Comparison of ENCODE assay signal across 17 cellular contexts in genomic region chr1:3315399-3315798, GRCh38.
DNase-seq lines count a peak whose midpoint lies in the region; ATAC-seq, FAIRE-seq and TF ChIP-seq lines count a peak whose summit lies in the region.
"Had no signal": no experiment of that assay in that cellular context is flagged by ENCODE, and none has a peak within 500 bp of the region (broad histone marks: within the 10 kb centered on the region; RNA-seq: fewer than 3 reads in every experiment).

No MANE protein-coding gene starts in this region.

- TF ChIP-seq CTCF in GM23338 (conservative IDR thresholded peaks at IDR 0.05; ENCODE audit: low read depth in 2 of 2) = no peak
- TF ChIP-seq CTCF in H1 (IDR thresholded peaks at IDR 0.05; ENCODE audit: control extremely low read depth in 1 of 3, insufficient read depth in 1 of 3, low read depth in 1 of 3, low read length in 3 of 3) = no peak
- TF ChIP-seq CTCF in nephron progenitor cell (IDR thresholded peaks at IDR 0.05) = no peak
- TF ChIP-seq CTCF in right atrium auricular region (IDR thresholded peaks at IDR 0.05) = no peak

- no peak overlapping the region for H3K23ac ChIP-seq in H1 (ENCODE audit: insufficient read length)

- intact Hi-C loops in CD4-positive, alpha-beta memory T cell (cut with micrococcal nuclease) = no loop called here

- H3K9me3 ChIP-seq in CD4-positive, alpha-beta memory T cell (ENCODE audit: control insufficient read depth in 1 of 2, low read length in 2 of 2) = peaks cover 0 to 5% of the 10 kb centered on the region in 2 donors
- H3K9me3 ChIP-seq in H1 (ENCODE audit: insufficient read depth in 2 of 2, low read depth in 1 of 2, low read length in 1 of 2) = no peaks in the 10 kb centered on the region
- H3K9me3 ChIP-seq in right atrium auricular region = no peaks in the 10 kb centered on the region

- no peak overlapping the region for H4K8ac ChIP-seq in H1 (ENCODE audit: extremely low read depth, insufficient read depth, low read length)

- H3K4me3 Mint-ChIP-seq in CD4-positive, alpha-beta memory T cell = no peak overlapping the region
- H3K4me3 Mint-ChIP-seq in GM23338 (peak overlapping the region; percentile 25; the same call in 1 of the 3 replicates), nephron progenitor cell (peak overlapping the region; percentile 70)
- H3K4me3 Mint-ChIP-seq: stimulated activated naive CD8-positive, alpha-beta T cell treated with anti-CD3 and anti-CD28 coated beads, Interleukin-15, amount 100 ng/mL, for 72 hours had no signal

- H3K27me3 ChIP-seq in CD4-positive, alpha-beta memory T cell (ENCODE audit: insufficient read depth, low read length) = peaks cover 3% of the 10 kb centered on the region
- no peaks in the 10 kb centered on the region for H3K27me3 ChIP-seq in GM23338 (ENCODE audit: insufficient read depth)
- peaks cover 0 to 41% (median 25%) of the 10 kb centered on the region in 4 experiments; a peak in 4 of 7 replicates for H3K27me3 ChIP-seq in H1 (replicated peaks in 1 of 4; ENCODE audit: control insufficient read depth in 3 of 4, extremely low read depth in 1 of 4, insufficient read depth in 3 of 4, low read length in 3 of 4)
- H3K27me3 ChIP-seq in right atrium auricular region = no peaks in the 10 kb centered on the region

- ATAC-seq in GM23338 = no peak
- ATAC-seq: left lobe of liver; stimulated activated naive CD8-positive, alpha-beta T cell treated with anti-CD3 and anti-CD28 coated beads, Interleukin-15, amount 100 ng/mL, for 72 hours had no signal

- H3K9me2 ChIP-seq in GM23338 (ENCODE audit: insufficient read depth) = no peaks in the 10 kb centered on the region

- H2BK5ac ChIP-seq in H1 (ENCODE audit: low read depth, low read length) = no peak overlapping the region

- H2BK20ac ChIP-seq in H1 (ENCODE audit: low read length) = no peak overlapping the region

- no peaks in the 10 kb centered on the region for H3K36me3 Mint-ChIP-seq in CD4-positive, alpha-beta memory T cell
- no peaks in the 10 kb centered on the region for H3K36me3 Mint-ChIP-seq in GM23338 (ENCODE audit: low read depth)
- no peaks in the 10 kb centered on the region for H3K36me3 Mint-ChIP-seq in nephron progenitor cell (ENCODE audit: low read depth)

- H3K27ac Mint-ChIP-seq in CD4-positive, alpha-beta memory T cell = peak overlapping the region in 5 of 7 donors; percentile 22 to 53 (median 36)
- no peak overlapping the region for H3K27ac Mint-ChIP-seq in GM23338
- no peak overlapping the region for H3K27ac Mint-ChIP-seq in nephron progenitor cell

- peaks cover 0 to 16% (median 8%) of the 10 kb centered on the region in 8 donors for H3K9me3 Mint-ChIP-seq in CD4-positive, alpha-beta memory T cell
- no peaks in the 10 kb centered on the region for H3K9me3 Mint-ChIP-seq in GM23338
- H3K9me3 Mint-ChIP-seq in nephron progenitor cell = no peaks in the 10 kb centered on the region

- H2AFZ ChIP-seq in GM23338 (0 out of 2 replicates have a peak overlapping the region, but pooled peaks have one; percentile 23), H1 (ENCODE audit: low read length) (no peak overlapping the region)
- H2AFZ ChIP-seq: parathyroid adenoma had no signal

- POLR2A ChIA-PET in CD4-positive, alpha-beta memory T cell (lab: Charles Lee; ENCODE audit: partially characterized antibody) = no interaction called here
- POLR2A ChIA-PET in H1 (lab: Charles Lee; ENCODE audit: partially characterized antibody) = no interaction called here

- no peak overlapping the region for H3K4me3 ChIP-seq in CD4-positive, alpha-beta memory T cell (ENCODE audit: low read length in 2 of 2)
- H3K4me3 ChIP-seq in GM23338 (no peak overlapping the region), H1 (ENCODE audit: extremely low read depth in 1 of 4, insufficient read depth in 2 of 4, low read depth in 3 of 4, low read length in 4 of 4) (no peak overlapping the region), right atrium auricular region (no peak overlapping the region)

- peaks cover 8 to 19% (median 9%) of the 10 kb centered on the region in 4 donors for H3K4me1 Mint-ChIP-seq in CD4-positive, alpha-beta memory T cell
- H3K4me1 Mint-ChIP-seq in GM23338 = peaks cover 39% of the 10 kb centered on the region
- H3K4me1 Mint-ChIP-seq in nephron progenitor cell = peaks cover 80% of the 10 kb centered on the region

- no peak overlapping the region for H3K4ac ChIP-seq in H1 (replicated peaks; ENCODE audit: insufficient read length, low read depth, low read length)

- no peak overlapping the region for H2BK12ac ChIP-seq in H1 (ENCODE audit: low read depth, low read length)

- H3F3A ChIP-seq in GM23338 (replicated peaks; ENCODE audit: low read depth) = no peaks in the 10 kb centered on the region

- no peak for TF ChIP-seq POLR2A in H1 (IDR thresholded peaks at IDR 0.05; ENCODE audit: control extremely low read depth in 1 of 2, low read depth in 2 of 2, low read length in 2 of 2)

- no peak overlapping the region for H3K14ac ChIP-seq in H1 (ENCODE audit: insufficient read length)

- 80% methylated on average over 5 of the region's 6 CpGs; no CpG with 5 or more reads in 1 of the 2 experiments for WGBS in H1 (ENCODE audit: extremely low coverage in 1 of 2, insufficient coverage in 1 of 2, insufficient read length in 1 of 2, insufficient replicate concordance in 2 of 2, low coverage in 1 of 2, low lambda C conversion rate in 2 of 2, missing lambda C conversion rate in 1 of 2), 2 experiments

- CTCF ChIA-PET in CD4-positive, alpha-beta memory T cell (lab: Charles Lee; ENCODE audit: partially characterized antibody) = no interaction called here
- CTCF ChIA-PET in H1 (lab: Charles Lee; ENCODE audit: partially characterized antibody) = interaction anchor here (0.6 to 1.2 kb wide), 5 partner anchors 10 to 877 kb away, joined by 3 to 4 read pairs (median 3); no protein-coding TSS in a partner anchor

- no peak overlapping the region for H3K18ac ChIP-seq in H1 (ENCODE audit: extremely low read depth, low read length)

- no peak overlapping the region for H4K91ac ChIP-seq in H1 (replicated peaks; ENCODE audit: insufficient read length, low read length)

- no peak overlapping the region for H2AK5ac ChIP-seq in H1 (ENCODE audit: low read depth, low read length)

- no peak for DNase-seq in CD4-positive, alpha-beta memory T cell
- DNase-seq in GM23338 (ENCODE audit: low spot score) (no peak), H1 (ENCODE audit: low read depth in 1 of 2, low spot score in 2 of 2) (no peak), nephron progenitor cell (no peak), inferior parietal cortex (ENCODE audit: extremely low spot score) (no peak), DMS114 treated with DMSO at 0.1 percent for 48 hours (lab: John Stamatoyannopoulos, UW; ENCODE audit: unreplicated experiment) (no peak), EL (no peak), right atrium auricular region (ENCODE audit: low spot score) (no peak)
- DNase-seq: activated CD4-positive, alpha-beta T cell treated with anti-CD3 and anti-CD28 coated beads, Interleukin-2, amount 50 U/mL, for 48 hours; AML-193; Calu3; NCI-H1092 treated with DMSO at 0.1 percent for 48 hours; NCI-H524; stimulated activated CD4-positive, alpha-beta T cell treated with anti-CD3 and anti-CD28 coated beads, Interleukin-1b, Interleukin-23, amount 100 ng/mL, for 48 hours; stimulated activated naive CD8-positive, alpha-beta T cell treated with anti-CD3 and anti-CD28 coated beads, Interleukin-15, amount 100 ng/mL, for 72 hours had no signal

- peaks cover 4 to 11% of the 10 kb centered on the region in 2 donors for H3K27me3 Mint-ChIP-seq in CD4-positive, alpha-beta memory T cell
- H3K27me3 Mint-ChIP-seq in GM23338 (ENCODE audit: insufficient read depth, low read depth, poor library complexity) (peaks cover 41% of the 10 kb centered on the region), nephron progenitor cell (ENCODE audit: low read depth, poor library complexity) (peaks cover 22% of the 10 kb centered on the region)

- no peaks in the 10 kb centered on the region for H3K4me1 ChIP-seq in CD4-positive, alpha-beta memory T cell (ENCODE audit: insufficient read depth, low read length)
- H3K4me1 ChIP-seq in GM23338 (ENCODE audit: insufficient read depth) = peaks cover 7% of the 10 kb centered on the region
- H3K4me1 ChIP-seq in H1 (replicated peaks in 1 of 4; ENCODE audit: control insufficient read depth in 3 of 4, insufficient read depth in 4 of 4, low read length in 3 of 4) = peaks cover 5 to 25% (median 16%) of the 10 kb centered on the region in 4 experiments
- peaks cover 0 to 38% of the 10 kb centered on the region in 2 donors for H3K4me1 ChIP-seq in right atrium auricular region
- H3K4me1 ChIP-seq: parathyroid adenoma had no signal

- H3K23me2 ChIP-seq in H1 (ENCODE audit: low read depth, low read length) = no peaks in the 10 kb centered on the region

- no peaks in the 10 kb centered on the region for H4K20me1 ChIP-seq in GM23338 (replicated peaks; ENCODE audit: insufficient read depth)
- H4K20me1 ChIP-seq in H1 (replicated peaks in 1 of 2; ENCODE audit: control insufficient read depth in 1 of 2, insufficient read depth in 2 of 2, low read length in 2 of 2) = peaks cover 0 to 4% of the 10 kb centered on the region in 2 experiments

- no peak overlapping the region for H3K27ac ChIP-seq in CD4-positive, alpha-beta memory T cell (ENCODE audit: low read depth, low read length)
- H3K27ac ChIP-seq in GM23338 (ENCODE audit: low read depth) (no peak overlapping the region), H1 (ENCODE audit: low read depth, low read length) (no peak overlapping the region), right atrium auricular region (peak overlapping the region in 1 of 2 donors; percentile 3)
- H3K27ac ChIP-seq: parathyroid adenoma had no signal

- no peak overlapping the region for H2BK120ac ChIP-seq in H1 (replicated peaks; ENCODE audit: low read depth, low read length)

- no peak overlapping the region for H2BK15ac ChIP-seq in H1 (ENCODE audit: low read length)

- no peak for TF ChIP-seq EP300 in H1 (IDR thresholded peaks at IDR 0.05; ENCODE audit: borderline replicate concordance in 1 of 2, low read depth in 2 of 2, low read length in 2 of 2)

- H3K36me3 ChIP-seq in CD4-positive, alpha-beta memory T cell (ENCODE audit: insufficient read depth, low read length) = no peaks in the 10 kb centered on the region
- H3K36me3 ChIP-seq in GM23338 (ENCODE audit: insufficient read depth) (no peaks in the 10 kb centered on the region), H1 (ENCODE audit: control insufficient read depth in 2 of 4, insufficient read depth in 4 of 4, low read length in 3 of 4) (no peaks in the 10 kb centered on the region), right atrium auricular region (no peaks in the 10 kb centered on the region)

- no peak overlapping the region for H3K9ac ChIP-seq in H1 (replicated peaks in 1 of 4; ENCODE audit: extremely low read depth in 1 of 4, low read depth in 3 of 4, low read length in 3 of 4)
- H3K9ac ChIP-seq: parathyroid adenoma had no signal

- no peak for TF ChIP-seq RAD21 in H1 (IDR thresholded peaks at IDR 0.05 in 1 of 2, conservative IDR thresholded peaks at IDR 0.05 in 1 of 2; ENCODE audit: low read depth in 2 of 2, low read length in 2 of 2)

- H3K79me1 ChIP-seq in H1 (ENCODE audit: low read depth, low read length) = no peaks in the 10 kb centered on the region

- no peak overlapping the region for H4K5ac ChIP-seq in H1 (ENCODE audit: insufficient read length, low read depth, low read length)

- H3K79me2 ChIP-seq in GM23338 (replicated peaks; ENCODE audit: insufficient read depth) (no peaks in the 10 kb centered on the region), H1 (ENCODE audit: control insufficient read depth in 1 of 2, insufficient read depth in 2 of 2, low read length in 2 of 2) (no peaks in the 10 kb centered on the region)
- H3K79me2 ChIP-seq: parathyroid adenoma had no signal

- FAIRE-seq in H1 (lab: Jason Lieb, UNC) = no peak

- H3K4me2 ChIP-seq in GM23338 (no peak overlapping the region), H1 (ENCODE audit: insufficient read depth in 1 of 2, low read depth in 2 of 2, low read length in 2 of 2) (no peak overlapping the region)

- H3K56ac ChIP-seq in H1 (replicated peaks; ENCODE audit: insufficient read length, low read depth, low read length) = no peak overlapping the region

Comparison
In these comparisons a context has a peak if more than half of its experiments do, and no peak if none do; other contexts are left out.
1. H3K27ac Mint-ChIP-seq: peak in CD4-positive, alpha-beta memory T cell (5 of 7); none in GM23338 (single experiment) and nephron progenitor cell (single experiment).
2. H3K4me3 Mint-ChIP-seq: peak in GM23338 (single experiment) and nephron progenitor cell (single experiment); none in CD4-positive, alpha-beta memory T cell (0 of 8).